Comparison of ENCODE assay signal across 10 cellular contexts in the genomic region with DNA sequence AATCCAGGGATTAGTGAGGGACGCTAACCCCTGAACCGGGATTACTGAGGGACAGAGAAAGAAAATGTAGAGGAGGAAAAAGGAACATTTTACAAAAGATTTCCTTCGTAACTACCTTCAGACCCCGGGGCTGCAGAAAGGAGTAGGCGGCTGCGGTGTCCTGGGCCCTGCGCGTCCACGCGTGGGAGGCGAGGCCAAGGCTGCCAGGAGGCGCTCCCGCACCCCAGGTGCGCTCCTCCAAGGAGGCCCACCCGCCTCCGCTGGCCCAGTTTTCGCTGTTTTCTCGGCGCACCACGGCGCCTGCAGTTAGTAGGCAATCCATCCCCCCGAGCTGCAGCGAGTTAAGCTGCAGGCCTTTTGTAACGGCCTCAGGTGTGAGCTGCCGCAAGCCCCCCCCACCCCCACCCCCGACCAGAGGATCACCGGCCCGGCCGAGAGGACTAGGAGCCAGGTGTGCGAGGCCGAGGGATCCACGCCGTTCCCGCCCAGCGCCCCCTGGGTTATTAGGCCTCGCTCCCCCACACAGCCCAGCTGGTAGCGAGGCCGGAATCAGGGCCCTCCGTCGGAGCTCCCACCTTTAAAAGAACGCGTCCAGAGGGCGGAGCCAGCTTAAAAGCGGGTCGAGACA.
DNase-seq lines count a peak whose midpoint lies in the region; ATAC-seq lines count a peak whose summit lies in the region.
"Had no signal": no experiment of that assay in that cellular context is flagged by ENCODE, and none has a peak within 500 bp of the region (broad histone marks: within the 10 kb centered on the region; RNA-seq: fewer than 3 reads in every experiment).

No MANE protein-coding gene starts in this region.

- H3K4me3 ChIP-seq in iPS-20b (ENCODE audit: low read length) = peak overlapping the region; percentile 40; the same call in 1 of the 2 replicates
- H3K4me3 ChIP-seq: upper lobe of left lung had no signal

- H3K27me3 ChIP-seq in iPS-20b (ENCODE audit: insufficient read depth, low read length) = peaks cover 10% of the 10 kb centered on the region; the same call in 1 of the 2 replicates
- H3K27me3 ChIP-seq: upper lobe of left lung had no signal

- DNase-seq in NCI-H146 (lab: John Stamatoyannopoulos, UW) (peak; percentile 80), MV-4-11 (lab: John Stamatoyannopoulos, UW) (no peak), nucleus accumbens (lab: John Stamatoyannopoulos, UW) (no peak)
- DNase-seq in activated T-cell treated with anti-CD3 and anti-CD28 coated beads, Interleukin-2, amount 50 U/mL, for 72 hours = peak; percentile 23 to 37
- DNase-seq in stimulated activated naive B cell treated with anti-CD40 and anti-IgM and Interleukin-4, amounts not matched to agents 10 μg/mL and 1 μg/mL and 100 μg/mL, for 72 hours = no peak
- DNase-seq: amniotic stem cell had no signal

- peak; percentile 28 to 50 for ATAC-seq in activated T-cell treated with anti-CD3 and anti-CD28 coated beads, Interleukin-2, amount 50 U/mL, for 72 hours (replicated peaks in 1 of 2)
- ATAC-seq in stimulated activated naive B cell treated with anti-CD40 and anti-IgM and Interleukin-4, amounts not matched to agents 10 μg/mL and 1 μg/mL and 100 μg/mL, for 72 hours (replicated peaks) = no peak
- ATAC-seq in GM18517 (IDR thresholded peaks at IDR 0.05; ENCODE audit: unreplicated experiment) (no peak), GM19023 (IDR thresholded peaks at IDR 0.05; ENCODE audit: unreplicated experiment) (no peak)

- H3K4me1 Mint-ChIP-seq in activated T-cell treated with anti-CD3 and anti-CD28 coated beads, Interleukin-2, amount 50 U/mL, for 72 hours (ENCODE audit: low read depth) = peaks cover 45% of the 10 kb centered on the region
- H3K4me1 Mint-ChIP-seq in stimulated activated naive B cell treated with anti-CD40 and anti-IgM and Interleukin-4, amounts not matched to agents 10 μg/mL and 1 μg/mL and 100 μg/mL, for 72 hours = peaks cover 35 to 59% of the 10 kb centered on the region in 2 donors

- peaks cover 12% of the 10 kb centered on the region; the same call in 1 of the 2 replicates for H3K4me1 ChIP-seq in iPS-20b (ENCODE audit: insufficient read depth, low read length)
- H3K4me1 ChIP-seq: upper lobe of left lung had no signal

- peaks cover 33% of the 10 kb centered on the region for H3K27me3 Mint-ChIP-seq in activated T-cell treated with anti-CD3 and anti-CD28 coated beads, Interleukin-2, amount 50 U/mL, for 72 hours (ENCODE audit: low read depth)
- no peaks in the 10 kb centered on the region for H3K27me3 Mint-ChIP-seq in stimulated activated naive B cell treated with anti-CD40 and anti-IgM and Interleukin-4, amounts not matched to agents 10 μg/mL and 1 μg/mL and 100 μg/mL, for 72 hours

- H3K27ac ChIP-seq in iPS-20b (ENCODE audit: low read length) = no peak overlapping the region
- H3K27ac ChIP-seq: upper lobe of left lung had no signal

- H3K9me3 Mint-ChIP-seq in activated T-cell treated with anti-CD3 and anti-CD28 coated beads, Interleukin-2, amount 50 U/mL, for 72 hours = peaks cover 4% of the 10 kb centered on the region in 2 donors
- H3K9me3 Mint-ChIP-seq in stimulated activated naive B cell treated with anti-CD40 and anti-IgM and Interleukin-4, amounts not matched to agents 10 μg/mL and 1 μg/mL and 100 μg/mL, for 72 hours = peaks cover 0 to 4% of the 10 kb centered on the region in 2 donors

- peak overlapping the region; percentile 66 to 88 for H3K4me3 Mint-ChIP-seq in activated T-cell treated with anti-CD3 and anti-CD28 coated beads, Interleukin-2, amount 50 U/mL, for 72 hours
- peak overlapping the region; percentile 67 to 68 for H3K4me3 Mint-ChIP-seq in stimulated activated naive B cell treated with anti-CD40 and anti-IgM and Interleukin-4, amounts not matched to agents 10 μg/mL and 1 μg/mL and 100 μg/mL, for 72 hours

- H3K36me3 ChIP-seq in iPS-20b (ENCODE audit: insufficient read depth, low read depth, low read length) = no peaks in the 10 kb centered on the region
- H3K36me3 ChIP-seq: upper lobe of left lung had no signal

- H3K27ac Mint-ChIP-seq in activated T-cell treated with anti-CD3 and anti-CD28 coated beads, Interleukin-2, amount 50 U/mL, for 72 hours = peak overlapping the region; percentile 70
- H3K27ac Mint-ChIP-seq in stimulated activated naive B cell treated with anti-CD40 and anti-IgM and Interleukin-4, amounts not matched to agents 10 μg/mL and 1 μg/mL and 100 μg/mL, for 72 hours = peak overlapping the region; percentile 83

- peak overlapping the region; percentile 43; the same call in 1 of the 2 replicates for H3K9ac ChIP-seq in iPS-20b (ENCODE audit: low read depth, low read length)

- H3K9me3 ChIP-seq in iPS-20b (ENCODE audit: insufficient read depth, low read depth, low read length) = no peaks in the 10 kb centered on the region
- H3K9me3 ChIP-seq: upper lobe of left lung had no signal

- peaks cover 0 to 3% of the 10 kb centered on the region in 2 donors for H3K36me3 Mint-ChIP-seq in activated T-cell treated with anti-CD3 and anti-CD28 coated beads, Interleukin-2, amount 50 U/mL, for 72 hours (ENCODE audit: insufficient read depth in 2 of 2)
- peaks cover 2 to 3% of the 10 kb centered on the region in 2 donors for H3K36me3 Mint-ChIP-seq in stimulated activated naive B cell treated with anti-CD40 and anti-IgM and Interleukin-4, amounts not matched to agents 10 μg/mL and 1 μg/mL and 100 μg/mL, for 72 hours

Comparison
In these comparisons a context has a peak if more than half of its experiments do, and no peak if none do; other contexts are left out.
1. DNase-seq: peak in NCI-H146 (single experiment) and activated T-cell treated with anti-CD3 and anti-CD28 coated beads, Interleukin-2, amount 50 U/mL, for 72 hours (2 of 2); none in stimulated activated naive B cell treated with anti-CD40 and anti-IgM and Interleukin-4, amounts not matched to agents 10 μg/mL and 1 μg/mL and 100 μg/mL, for 72 hours (single experiment), MV-4-11 (single experiment) and nucleus accumbens (0 of 56).
2. ATAC-seq: peak in activated T-cell treated with anti-CD3 and anti-CD28 coated beads, Interleukin-2, amount 50 U/mL, for 72 hours (2 of 2); none in stimulated activated naive B cell treated with anti-CD40 and anti-IgM and Interleukin-4, amounts not matched to agents 10 μg/mL and 1 μg/mL and 100 μg/mL, for 72 hours (0 of 2), GM18517 (single experiment) and GM19023 (single experiment).